Comparison of ENCODE assay signal across 21 cellular contexts in genomic region chr2:120477198-120477597, GRCh38.
"Had no signal": no experiment of that assay in that cellular context is flagged by ENCODE, and none has a peak within 500 bp of the region (broad histone marks: within the 10 kb centered on the region; RNA-seq: fewer than 3 reads in every experiment).

No MANE protein-coding gene starts in this region.

- H3K4me3 ChIP-seq: dorsolateral prefrontal cortex, heart left ventricle, lower lobe of right lung, prostate gland, skin epidermis, thoracic aorta, transverse colon had no signal

- ATAC-seq: esophagus mucosa; heart left ventricle; lower lobe of right lung; naive thymus-derived CD4-positive, alpha-beta T cell; sciatic nerve; stimulated activated naive B cell treated with anti-CD40 and anti-IgM and Interleukin-4, amounts not matched to agents 10 μg/mL and 1 μg/mL and 100 μg/mL, for 72 hours; stimulated activated naive CD8-positive, alpha-beta T cell treated with anti-CD3 and anti-CD28 coated beads, Interleukin-15, amount 100 ng/mL, for 72 hours had no signal

- H3K9me3 ChIP-seq: prostate gland, thoracic aorta, transverse colon had no signal

- H3K27me3 ChIP-seq: dorsolateral prefrontal cortex, heart left ventricle, transverse colon had no signal

- H3K27ac ChIP-seq: dorsolateral prefrontal cortex, heart left ventricle, lower lobe of right lung, parathyroid adenoma, prostate gland, skin epidermis, thoracic aorta, transverse colon had no signal

- DNase-seq: cortex of kidney; effector CD8-positive, alpha-beta T cell; heart left ventricle; hippocampal formation; kidney glomerular epithelial cell; lower lobe of right lung; naive thymus-derived CD4-positive, alpha-beta T cell; nephron progenitor cell; retina; stimulated activated CD4-positive, alpha-beta T cell treated with anti-CD3 and anti-CD28 coated beads, Interleukin-2, amount 100 ng/mL, for 24 hours; stimulated activated CD4-positive, alpha-beta T cell treated with anti-CD3 and anti-CD28 coated beads, Interleukin-4, amount 100 ng/mL, for 4 hours; stimulated activated naive B cell treated with anti-CD40 and anti-IgM and Interleukin-4, amounts not matched to agents 10 μg/mL and 1 μg/mL and 100 μg/mL, for 72 hours; stimulated activated naive CD8-positive, alpha-beta T cell treated with anti-CD3 and anti-CD28 coated beads, Interleukin-15, amount 100 ng/mL, for 72 hours; transverse colon had no signal

- H3K4me1 ChIP-seq: heart left ventricle, parathyroid adenoma, transverse colon had no signal

- H3K36me3 ChIP-seq: heart left ventricle, lower lobe of right lung, prostate gland, thoracic aorta, transverse colon had no signal
